In genomic region chr3:57803647-57804081, GRCh38 we compare ENCODE assay signal across 9 cellular contexts. TPM values are rescaled to one million over a fixed set of nuclear protein-coding genes. Genes with fewer than 3 reads are reported as not detected.
DNase-seq lines count a peak whose midpoint lies in the region; ATAC-seq and TF ChIP-seq lines count a peak whose summit lies in the region.
"Had no signal": no experiment of that assay in that cellular context is flagged by ENCODE, and none has a peak within 500 bp of the region (broad histone marks: within the 10 kb centered on the region; RNA-seq: fewer than 3 reads in every experiment).

No MANE protein-coding gene starts in this region.

- in situ Hi-C loops in KBM-7 (cut with MboI; ENCODE audit: low pct_unique_long_range_greater_than_20kb, low sequenced_read_pairs), result no loop called here

- H3K27me3 ChIP-seq in right cardiac atrium (ENCODE audit: control insufficient read depth, insufficient read depth) (no peaks in the 10 kb centered on the region), smooth muscle cell (ENCODE audit: low read depth) (no peaks in the 10 kb centered on the region)
- H3K27me3 ChIP-seq: tibial nerve had no signal

- peak overlapping the region; percentile 35 for H3K9ac ChIP-seq in smooth muscle cell (ENCODE audit: low read depth)

- H3K27ac Mint-ChIP-seq in activated T-cell treated with anti-CD3 and anti-CD28 coated beads, Interleukin-2, amount 50 U/mL, for 72 hours, result peak overlapping the region; percentile 77
- H3K27ac Mint-ChIP-seq in activated naive CD4-positive, alpha-beta T cell treated with anti-CD3 and anti-CD28 coated beads, Interleukin-2, amount 50 U/mL, for 72 hours, result peak overlapping the region; percentile 22 to 87

- no peak for TF ChIP-seq CTCF in smooth muscle cell (IDR thresholded peaks at IDR 0.05; ENCODE audit: borderline replicate concordance, insufficient read depth, poor library complexity, severe bottlenecking)

- ATAC-seq in activated T-cell treated with anti-CD3 and anti-CD28 coated beads, Interleukin-2, amount 50 U/mL, for 72 hours (replicated peaks in 1 of 2), result peak; percentile 65 to 73
- peak; percentile 51 to 75 for ATAC-seq in activated naive CD4-positive, alpha-beta T cell treated with anti-CD3 and anti-CD28 coated beads, Interleukin-2, amount 50 U/mL, for 72 hours
- ATAC-seq in right cardiac atrium (peak; percentile 80 to 92), HG02571 (IDR thresholded peaks at IDR 0.05; ENCODE audit: unreplicated experiment) (no peak)

- intact Hi-C loops in right cardiac atrium (cut with DNase I), result loop anchor here in 1 of 4 donors (5.0 kb wide), 1 partner anchor 41 kb away; no protein-coding TSS in a partner anchor

- H3K4me1 ChIP-seq in right cardiac atrium (ENCODE audit: control insufficient read depth, insufficient read depth, low read length), result peaks cover 3% of the 10 kb centered on the region
- H3K4me1 ChIP-seq in smooth muscle cell (ENCODE audit: low read depth), result peaks cover 10% of the 10 kb centered on the region

- no peaks in the 10 kb centered on the region for H3K9me3 ChIP-seq in right cardiac atrium (ENCODE audit: control insufficient read depth, low read length)
- no peaks in the 10 kb centered on the region for H3K9me3 ChIP-seq in smooth muscle cell (replicated peaks; ENCODE audit: low read depth)
- H3K9me3 ChIP-seq: tibial nerve had no signal

- H3K27ac ChIP-seq in right cardiac atrium (ENCODE audit: low read length) (no peak overlapping the region), smooth muscle cell (ENCODE audit: low read depth) (peak overlapping the region; percentile 84)

- no peaks in the 10 kb centered on the region for H3K27me3 Mint-ChIP-seq in activated T-cell treated with anti-CD3 and anti-CD28 coated beads, Interleukin-2, amount 50 U/mL, for 72 hours (ENCODE audit: low read depth)

- peak overlapping the region; percentile 59 for H3K4me2 ChIP-seq in smooth muscle cell

- no peaks in the 10 kb centered on the region for H3F3A ChIP-seq in smooth muscle cell (ENCODE audit: low read depth)

- 19% methylated on average over 3 of the region's 3 CpGs for WGBS in right cardiac atrium
- 8% methylated on average over 3 of the region's 3 CpGs for WGBS in smooth muscle cell (ENCODE audit: low lambda C conversion rate)

- H3K36me3 ChIP-seq in smooth muscle cell (ENCODE audit: low read depth), result no peaks in the 10 kb centered on the region
- H3K36me3 ChIP-seq: tibial nerve had no signal

- peaks cover 71% of the 10 kb centered on the region for H3K79me2 ChIP-seq in smooth muscle cell (ENCODE audit: low read depth)

- DNase-seq in activated T-cell treated with anti-CD3 and anti-CD28 coated beads, Interleukin-2, amount 50 U/mL, for 72 hours, result no peak
- DNase-seq in activated T-cell treated with anti-CD3 and anti-CD28 coated beads, Interleukin-2, amount 50 U/mL, for 48 hours, result no peak
- no peak for DNase-seq in activated naive CD4-positive, alpha-beta T cell treated with anti-CD3 and anti-CD28 coated beads, Interleukin-2, amount 50 U/mL, for 72 hours (ENCODE audit: low spot score in 2 of 2)
- DNase-seq in right cardiac atrium (no peak), smooth muscle cell (lab: John Stamatoyannopoulos, UW; ENCODE audit: unreplicated experiment) (no peak), midbrain (lab: John Stamatoyannopoulos, UW) (no peak), KBM-7 (no peak)

- H3K4me3 Mint-ChIP-seq in activated T-cell treated with anti-CD3 and anti-CD28 coated beads, Interleukin-2, amount 50 U/mL, for 72 hours, result peak overlapping the region; percentile 47 to 78

- H2AFZ ChIP-seq in smooth muscle cell (ENCODE audit: low read depth), result no peak overlapping the region

- H4K20me1 ChIP-seq in smooth muscle cell (ENCODE audit: low read depth), result peaks cover 100% of the 10 kb centered on the region

- H3K4me3 ChIP-seq in right cardiac atrium (ENCODE audit: low read length) (no peak overlapping the region), smooth muscle cell (no peak overlapping the region)
- H3K4me3 ChIP-seq: tibial nerve had no signal

- H3K36me3 Mint-ChIP-seq in activated T-cell treated with anti-CD3 and anti-CD28 coated beads, Interleukin-2, amount 50 U/mL, for 72 hours (ENCODE audit: insufficient read depth in 2 of 2), result peaks cover 0 to 1% of the 10 kb centered on the region in 2 donors
- no peaks in the 10 kb centered on the region for H3K36me3 Mint-ChIP-seq in activated naive CD4-positive, alpha-beta T cell treated with anti-CD3 and anti-CD28 coated beads, Interleukin-2, amount 50 U/mL, for 72 hours

- no peaks in the 10 kb centered on the region for H3K9me3 Mint-ChIP-seq in activated T-cell treated with anti-CD3 and anti-CD28 coated beads, Interleukin-2, amount 50 U/mL, for 72 hours
- H3K9me3 Mint-ChIP-seq in activated naive CD4-positive, alpha-beta T cell treated with anti-CD3 and anti-CD28 coated beads, Interleukin-2, amount 50 U/mL, for 72 hours, result no peaks in the 10 kb centered on the region

- peaks cover 70% of the 10 kb centered on the region for H3K4me1 Mint-ChIP-seq in activated T-cell treated with anti-CD3 and anti-CD28 coated beads, Interleukin-2, amount 50 U/mL, for 72 hours (ENCODE audit: low read depth)

RNA-seq across cellular contexts. Expression of gene SLMAP, which starts 47.6 kb away (rescaled TPM):
- 10 to 100 TPM; 36.5 to 42.9 TPM for total RNA-seq in activated T-cell treated with anti-CD3 and anti-CD28 coated beads, Interleukin-2, amount 50 U/mL, for 72 hours
- total RNA-seq in activated naive CD4-positive, alpha-beta T cell treated with anti-CD3 and anti-CD28 coated beads, Interleukin-2, amount 50 U/mL, for 72 hours, result 10 to 100 TPM; 44.1 to 44.8 TPM
- total RNA-seq in right cardiac atrium (100 to 1,000 TPM; 231 to 414 (median 255) TPM), smooth muscle cell (42.8 and 49.6 TPM in 2 replicates)
- polyA plus RNA-seq in right cardiac atrium (112 TPM), smooth muscle cell (18.9 and 19.9 TPM in 2 replicates)
